In genomic region chr2:42332575-42332974, GRCh38 we compare ENCODE assay signal across 22 cellular contexts.
A peak's percentile ranks its signal among the peaks of the same experiment; 100 is the strongest.
DNase-seq lines count a peak whose midpoint lies in the region; ATAC-seq and TF ChIP-seq lines count a peak whose summit lies in the region.
"Had no signal": no experiment of that assay in that cellular context is flagged by ENCODE, and none has a peak within 500 bp of the region (broad histone marks: within the 10 kb centered on the region; RNA-seq: fewer than 3 reads in every experiment).

No MANE protein-coding gene starts in this region.

- H3K27me3 Mint-ChIP-seq in activated T-cell treated with anti-CD3 and anti-CD28 coated beads, Interleukin-2, amount 50 U/mL, for 24 hours, result no peaks in the 10 kb centered on the region
- no peaks in the 10 kb centered on the region for H3K27me3 Mint-ChIP-seq in stimulated activated naive CD8-positive, alpha-beta T cell treated with anti-CD3 and anti-CD28 coated beads, Interleukin-15, Interleukin-2, amounts not matched to agents 100 ng/mL and 50 ng/mL, for 24 hours
- no peaks in the 10 kb centered on the region for H3K27me3 Mint-ChIP-seq in stimulated activated naive CD8-positive, alpha-beta T cell treated with anti-CD3 and anti-CD28 coated beads, Interleukin-15, amount 100 ng/mL, for 72 hours
- H3K27me3 Mint-ChIP-seq in stimulated activated naive B cell treated with anti-CD40 and anti-IgM and Interleukin-4, amounts not matched to agents 10 μg/mL and 1 μg/mL and 100 μg/mL, for 72 hours, result no peaks in the 10 kb centered on the region
- H3K27me3 Mint-ChIP-seq: CD4-positive, CD25-positive, alpha-beta regulatory T cell had no signal

- DNase-seq in activated T-cell treated with anti-CD3 and anti-CD28 coated beads, Interleukin-2, amount 50 U/mL, for 24 hours, result no peak
- no peak for DNase-seq in activated T-cell treated with anti-CD3 and anti-CD28 coated beads, Interleukin-2, amount 50 U/mL, for 1 hour
- no peak for DNase-seq in stimulated activated naive CD8-positive, alpha-beta T cell treated with anti-CD3 and anti-CD28 coated beads, Interleukin-15, amount 100 ng/mL, for 72 hours
- DNase-seq in erythroblast (lab: John Stamatoyannopoulos, UW) (peak; percentile 25 to 39), NOMO-1 treated with DMSO at 0.1 percent for 48 hours (lab: John Stamatoyannopoulos, UW; ENCODE audit: unreplicated experiment) (no peak)
- DNase-seq in stimulated activated naive B cell treated with anti-CD40 and anti-IgM and Interleukin-4, amounts not matched to agents 10 μg/mL and 1 μg/mL and 100 μg/mL, for 72 hours, result no peak
- DNase-seq: 8988T; CD4-positive, CD25-positive, alpha-beta regulatory T cell; DMS53; KG1; MM.1S; NCI-H1417; NCI-H1694; NCI-H2081; NCI-H2227 treated with DMSO at 0.1 percent for 48 hours; NCI-H69; OCI-M1; Peyer's patch; SHP77 treated with DMSO at 0.1 percent for 48 hours had no signal

- H3K27ac Mint-ChIP-seq in activated T-cell treated with anti-CD3 and anti-CD28 coated beads, Interleukin-2, amount 50 U/mL, for 24 hours, result peak overlapping the region; percentile 70
- peak overlapping the region; percentile 7 for H3K27ac Mint-ChIP-seq in stimulated activated naive CD8-positive, alpha-beta T cell treated with anti-CD3 and anti-CD28 coated beads, Interleukin-15, Interleukin-2, amounts not matched to agents 100 ng/mL and 50 ng/mL, for 24 hours
- H3K27ac Mint-ChIP-seq in stimulated activated naive CD8-positive, alpha-beta T cell treated with anti-CD3 and anti-CD28 coated beads, Interleukin-15, amount 100 ng/mL, for 72 hours, result no peak overlapping the region
- H3K27ac Mint-ChIP-seq in stimulated activated naive B cell treated with anti-CD40 and anti-IgM and Interleukin-4, amounts not matched to agents 10 μg/mL and 1 μg/mL and 100 μg/mL, for 72 hours, result peak overlapping the region; percentile 20

- peaks cover 92% of the 10 kb centered on the region for H3K36me3 Mint-ChIP-seq in activated T-cell treated with anti-CD3 and anti-CD28 coated beads, Interleukin-2, amount 50 U/mL, for 24 hours (ENCODE audit: low read depth)
- peaks cover 78% of the 10 kb centered on the region for H3K36me3 Mint-ChIP-seq in stimulated activated naive CD8-positive, alpha-beta T cell treated with anti-CD3 and anti-CD28 coated beads, Interleukin-15, Interleukin-2, amounts not matched to agents 100 ng/mL and 50 ng/mL, for 24 hours (ENCODE audit: low read depth)
- H3K36me3 Mint-ChIP-seq in stimulated activated naive B cell treated with anti-CD40 and anti-IgM and Interleukin-4, amounts not matched to agents 10 μg/mL and 1 μg/mL and 100 μg/mL, for 72 hours, result peaks cover 40 to 57% of the 10 kb centered on the region in 2 donors

- TF ChIP-seq POLR2A in erythroblast (IDR thresholded peaks at IDR 0.05; ENCODE audit: low read length), result no peak

- H3K9me3 Mint-ChIP-seq in activated T-cell treated with anti-CD3 and anti-CD28 coated beads, Interleukin-2, amount 50 U/mL, for 24 hours, result no peaks in the 10 kb centered on the region
- H3K9me3 Mint-ChIP-seq in stimulated activated naive CD8-positive, alpha-beta T cell treated with anti-CD3 and anti-CD28 coated beads, Interleukin-15, Interleukin-2, amounts not matched to agents 100 ng/mL and 50 ng/mL, for 24 hours, result peaks cover 4% of the 10 kb centered on the region
- H3K9me3 Mint-ChIP-seq in stimulated activated naive CD8-positive, alpha-beta T cell treated with anti-CD3 and anti-CD28 coated beads, Interleukin-15, amount 100 ng/mL, for 72 hours, result no peaks in the 10 kb centered on the region
- peaks cover 4 to 5% of the 10 kb centered on the region in 2 donors for H3K9me3 Mint-ChIP-seq in stimulated activated naive B cell treated with anti-CD40 and anti-IgM and Interleukin-4, amounts not matched to agents 10 μg/mL and 1 μg/mL and 100 μg/mL, for 72 hours

- no peak for ATAC-seq in stimulated activated naive CD8-positive, alpha-beta T cell treated with anti-CD3 and anti-CD28 coated beads, Interleukin-15, amount 100 ng/mL, for 72 hours
- no peak for ATAC-seq in stimulated activated naive B cell treated with anti-CD40 and anti-IgM and Interleukin-4, amounts not matched to agents 10 μg/mL and 1 μg/mL and 100 μg/mL, for 72 hours (replicated peaks)
- ATAC-seq in HG03039 (IDR thresholded peaks at IDR 0.05; ENCODE audit: unreplicated experiment), result no peak
- ATAC-seq: HCT116 had no signal

- H3K4me1 Mint-ChIP-seq in activated T-cell treated with anti-CD3 and anti-CD28 coated beads, Interleukin-2, amount 50 U/mL, for 24 hours (ENCODE audit: low read depth), result peaks cover 18% of the 10 kb centered on the region
- H3K4me1 Mint-ChIP-seq in stimulated activated naive CD8-positive, alpha-beta T cell treated with anti-CD3 and anti-CD28 coated beads, Interleukin-15, Interleukin-2, amounts not matched to agents 100 ng/mL and 50 ng/mL, for 24 hours (ENCODE audit: low read depth), result peaks cover 9% of the 10 kb centered on the region
- H3K4me1 Mint-ChIP-seq in stimulated activated naive CD8-positive, alpha-beta T cell treated with anti-CD3 and anti-CD28 coated beads, Interleukin-15, amount 100 ng/mL, for 72 hours, result no peaks in the 10 kb centered on the region
- H3K4me1 Mint-ChIP-seq in stimulated activated naive B cell treated with anti-CD40 and anti-IgM and Interleukin-4, amounts not matched to agents 10 μg/mL and 1 μg/mL and 100 μg/mL, for 72 hours, result peaks cover 0 to 1% of the 10 kb centered on the region in 2 donors

- no peak overlapping the region for H3K4me3 Mint-ChIP-seq in activated T-cell treated with anti-CD3 and anti-CD28 coated beads, Interleukin-2, amount 50 U/mL, for 24 hours
- H3K4me3 Mint-ChIP-seq in stimulated activated naive CD8-positive, alpha-beta T cell treated with anti-CD3 and anti-CD28 coated beads, Interleukin-15, Interleukin-2, amounts not matched to agents 100 ng/mL and 50 ng/mL, for 24 hours, result no peak overlapping the region
- no peak overlapping the region for H3K4me3 Mint-ChIP-seq in stimulated activated naive CD8-positive, alpha-beta T cell treated with anti-CD3 and anti-CD28 coated beads, Interleukin-15, amount 100 ng/mL, for 72 hours
- no peak overlapping the region for H3K4me3 Mint-ChIP-seq in stimulated activated naive B cell treated with anti-CD40 and anti-IgM and Interleukin-4, amounts not matched to agents 10 μg/mL and 1 μg/mL and 100 μg/mL, for 72 hours
- H3K4me3 Mint-ChIP-seq: CD4-positive, CD25-positive, alpha-beta regulatory T cell had no signal

Comparison
In these comparisons a context has a peak if more than half of its experiments do, and no peak if none do; other contexts are left out.
1. H3K27ac Mint-ChIP-seq: peak in activated T-cell treated with anti-CD3 and anti-CD28 coated beads, Interleukin-2, amount 50 U/mL, for 24 hours (single experiment), stimulated activated naive CD8-positive, alpha-beta T cell treated with anti-CD3 and anti-CD28 coated beads, Interleukin-15, Interleukin-2, amounts not matched to agents 100 ng/mL and 50 ng/mL, for 24 hours (single experiment) and stimulated activated naive B cell treated with anti-CD40 and anti-IgM and Interleukin-4, amounts not matched to agents 10 μg/mL and 1 μg/mL and 100 μg/mL, for 72 hours (single experiment); none in stimulated activated naive CD8-positive, alpha-beta T cell treated with anti-CD3 and anti-CD28 coated beads, Interleukin-15, amount 100 ng/mL, for 72 hours (0 of 2).
2. DNase-seq: peak in erythroblast (2 of 2); none in activated T-cell treated with anti-CD3 and anti-CD28 coated beads, Interleukin-2, amount 50 U/mL, for 24 hours (single experiment), activated T-cell treated with anti-CD3 and anti-CD28 coated beads, Interleukin-2, amount 50 U/mL, for 1 hour (single experiment), stimulated activated naive CD8-positive, alpha-beta T cell treated with anti-CD3 and anti-CD28 coated beads, Interleukin-15, amount 100 ng/mL, for 72 hours (0 of 2), stimulated activated naive B cell treated with anti-CD40 and anti-IgM and Interleukin-4, amounts not matched to agents 10 μg/mL and 1 μg/mL and 100 μg/mL, for 72 hours (single experiment) and NOMO-1 treated with DMSO at 0.1 percent for 48 hours (single experiment).